8 cellular contexts compared by ENCODE assay signal in genomic region chr1:175338447-175339135, GRCh38.
DNase-seq lines count a peak whose midpoint lies in the region; ATAC-seq and TF ChIP-seq lines count a peak whose summit lies in the region.

No MANE protein-coding gene starts in this region.

- no peak overlapping the region for H3K9ac ChIP-seq in OCI-LY3 (ENCODE audit: low read length)

- POLR2A ChIA-PET in GM10248 (lab: Yijun Ruan, JAX): interaction anchor here (0.6 kb wide), 1 partner anchor 51 kb away, joined by 3 read pairs; no protein-coding TSS in a partner anchor
- POLR2A ChIA-PET in HEK293T (lab: Yijun Ruan, JAX): no interaction called here

- peak overlapping the region; percentile 96; the same call in 1 of the 2 replicates for H2AFZ ChIP-seq in OCI-LY3 (ENCODE audit: low read depth, low read length)

- no peak overlapping the region for H3K27ac ChIP-seq in OCI-LY3 (ENCODE audit: low read length)
- H3K27ac ChIP-seq in left lung: no peak overlapping the region

- peak; percentile 37 for ATAC-seq in left lung
- peak; percentile 82 for ATAC-seq in stimulated activated effector memory CD8-positive, alpha-beta T cell treated with anti-CD3 and anti-CD28 coated beads, Interleukin-12 subunit alpha, Interleukin-12 subunit beta, amount 100 ng/mL, for 72 hours

- H3K27me3 ChIP-seq in OCI-LY3 (ENCODE audit: low read depth, low read length) (0 out of 2 replicates have a peak, but pooled peaks cover 4% of the 10 kb centered on the region), left lung (peaks cover 0 to 28% of the 10 kb centered on the region in 2 donors)

- H3K4me1 ChIP-seq in OCI-LY3 (ENCODE audit: low read length) (peaks cover 9% of the 10 kb centered on the region), left lung (no peaks in the 10 kb centered on the region)

- peak overlapping the region; percentile 54 for H3K4me2 ChIP-seq in OCI-LY3 (ENCODE audit: low read length)

- H3K9me3 ChIP-seq in OCI-LY3 (ENCODE audit: insufficient read depth, low read length): no peaks in the 10 kb centered on the region
- no peaks in the 10 kb centered on the region for H3K9me3 ChIP-seq in left lung

- H3K4me3 Mint-ChIP-seq in activated T-helper 1 cell treated with anti-CD3 and anti-CD28 coated beads, Interleukin-12 subunit alpha, Interleukin-12 subunit beta, Interleukin-2, Interleukin-4 antibody, amounts not matched to agents 30 ng/mL and 10 ng/mL and 1 ng/mL, durations not matched to agents 14 hours and 24 hours and 36 hours: no peak overlapping the region
- H3K4me3 Mint-ChIP-seq in stimulated activated effector memory CD8-positive, alpha-beta T cell treated with anti-CD3 and anti-CD28 coated beads, Interleukin-12 subunit alpha, Interleukin-12 subunit beta, amount 100 ng/mL, for 72 hours: no peak overlapping the region

- H3K27me3 Mint-ChIP-seq in activated T-helper 1 cell treated with anti-CD3 and anti-CD28 coated beads, Interleukin-12 subunit alpha, Interleukin-12 subunit beta, Interleukin-2, Interleukin-4 antibody, amounts not matched to agents 30 ng/mL and 10 ng/mL and 1 ng/mL, durations not matched to agents 14 hours and 24 hours and 36 hours (ENCODE audit: insufficient read depth): peaks cover 17% of the 10 kb centered on the region

- CTCF ChIA-PET in GM10248 (lab: Yijun Ruan, JAX): interaction anchor here (0.8 to 4.4 kb wide), 13 partner anchors 8 to 192 kb away, joined by 3 to 23 read pairs (median 6); no protein-coding TSS in a partner anchor
- CTCF ChIA-PET in HEK293T (lab: Yijun Ruan, JAX): interaction anchor here (0.5 to 1.7 kb wide), 7 partner anchors 8 to 881 kb away, joined by 3 to 7 read pairs (median 3); no protein-coding TSS in a partner anchor

- TF ChIP-seq CTCF in GM10248 (IDR thresholded peaks at IDR 0.05; ENCODE audit: control extremely low read depth, extremely low read depth, low read depth, missing control alignments) (peak; percentile 51), OCI-LY3 (IDR thresholded peaks at IDR 0.05; ENCODE audit: low read depth, low read length) (peak; percentile 81), left lung (IDR thresholded peaks at IDR 0.05) (peak in 1 of 2 donors; percentile 52)

- no peaks in the 10 kb centered on the region for H3K79me2 ChIP-seq in OCI-LY3 (ENCODE audit: low read length)

- no peaks in the 10 kb centered on the region for H3K9me3 Mint-ChIP-seq in activated T-helper 1 cell treated with anti-CD3 and anti-CD28 coated beads, Interleukin-12 subunit alpha, Interleukin-12 subunit beta, Interleukin-2, Interleukin-4 antibody, amounts not matched to agents 30 ng/mL and 10 ng/mL and 1 ng/mL, durations not matched to agents 14 hours and 24 hours and 36 hours
- no peaks in the 10 kb centered on the region for H3K9me3 Mint-ChIP-seq in stimulated activated effector memory CD8-positive, alpha-beta T cell treated with anti-CD3 and anti-CD28 coated beads, Interleukin-12 subunit alpha, Interleukin-12 subunit beta, amount 100 ng/mL, for 72 hours

- intact Hi-C loops in activated T-helper 1 cell treated with anti-CD3 and anti-CD28 coated beads, Interleukin-12 subunit alpha, Interleukin-12 subunit beta, Interleukin-2, Interleukin-4 antibody, amounts not matched to agents 30 ng/mL and 10 ng/mL and 1 ng/mL, durations not matched to agents 14 hours and 24 hours and 36 hours (cut with micrococcal nuclease): loop anchor here (1.0 kb wide), 1 partner anchor 186 kb away; no protein-coding TSS in a partner anchor
- intact Hi-C loops in left lung (cut with DNase I): no loop called here

- no peaks in the 10 kb centered on the region for H3K36me3 Mint-ChIP-seq in activated T-helper 1 cell treated with anti-CD3 and anti-CD28 coated beads, Interleukin-12 subunit alpha, Interleukin-12 subunit beta, Interleukin-2, Interleukin-4 antibody, amounts not matched to agents 30 ng/mL and 10 ng/mL and 1 ng/mL, durations not matched to agents 14 hours and 24 hours and 36 hours (ENCODE audit: low read depth)
- H3K36me3 Mint-ChIP-seq in stimulated activated effector memory CD8-positive, alpha-beta T cell treated with anti-CD3 and anti-CD28 coated beads, Interleukin-12 subunit alpha, Interleukin-12 subunit beta, amount 100 ng/mL, for 72 hours: no peaks in the 10 kb centered on the region

- H3K27ac Mint-ChIP-seq in activated T-helper 1 cell treated with anti-CD3 and anti-CD28 coated beads, Interleukin-12 subunit alpha, Interleukin-12 subunit beta, Interleukin-2, Interleukin-4 antibody, amounts not matched to agents 30 ng/mL and 10 ng/mL and 1 ng/mL, durations not matched to agents 14 hours and 24 hours and 36 hours: no peak overlapping the region
- no peak overlapping the region for H3K27ac Mint-ChIP-seq in stimulated activated effector memory CD8-positive, alpha-beta T cell treated with anti-CD3 and anti-CD28 coated beads, Interleukin-12 subunit alpha, Interleukin-12 subunit beta, amount 100 ng/mL, for 72 hours

- H3K4me3 ChIP-seq in OCI-LY3 (ENCODE audit: low read length) (peak overlapping the region; percentile 36; the same call in 1 of the 2 replicates), left lung (no peak overlapping the region)

- DNase-seq in GM10248 (ENCODE audit: extremely low spot score) (peak; percentile 39), HEK293T (ENCODE audit: extremely low spot score) (peak; percentile 74), left lung (no peak), occipital lobe (lab: John Stamatoyannopoulos, UW) (no peak), glomerular visceral epithelial cell (ENCODE audit: extremely low spot score) (no peak)
- peak; percentile 30 for DNase-seq in activated T-helper 1 cell treated with anti-CD3 and anti-CD28 coated beads, Interleukin-12 subunit alpha, Interleukin-12 subunit beta, Interleukin-2, Interleukin-4 antibody, amounts not matched to agents 30 ng/mL and 10 ng/mL and 1 ng/mL, durations not matched to agents 14 hours and 24 hours and 36 hours (ENCODE audit: low spot score)
- peak; percentile 24 to 78 for DNase-seq in stimulated activated effector memory CD8-positive, alpha-beta T cell treated with anti-CD3 and anti-CD28 coated beads, Interleukin-12 subunit alpha, Interleukin-12 subunit beta, amount 100 ng/mL, for 72 hours (ENCODE audit: low spot score in 2 of 2)

- no peaks in the 10 kb centered on the region for H4K20me1 ChIP-seq in OCI-LY3 (ENCODE audit: insufficient read depth, low read length)

- no peaks in the 10 kb centered on the region for H3K36me3 ChIP-seq in OCI-LY3 (replicated peaks; ENCODE audit: low read depth, low read length)
- no peaks in the 10 kb centered on the region for H3K36me3 ChIP-seq in left lung

- H3K4me1 Mint-ChIP-seq in activated T-helper 1 cell treated with anti-CD3 and anti-CD28 coated beads, Interleukin-12 subunit alpha, Interleukin-12 subunit beta, Interleukin-2, Interleukin-4 antibody, amounts not matched to agents 30 ng/mL and 10 ng/mL and 1 ng/mL, durations not matched to agents 14 hours and 24 hours and 36 hours (ENCODE audit: low read depth): peaks cover 5% of the 10 kb centered on the region
- peaks cover 7% of the 10 kb centered on the region for H3K4me1 Mint-ChIP-seq in stimulated activated effector memory CD8-positive, alpha-beta T cell treated with anti-CD3 and anti-CD28 coated beads, Interleukin-12 subunit alpha, Interleukin-12 subunit beta, amount 100 ng/mL, for 72 hours

TF ChIP-seq in HEK293T, 16 proteins besides CTCF, POLR2A, EP300 and RAD21:
- TF ChIP-seq FOXM1 (IDR thresholded peaks at IDR 0.05; ENCODE audit: borderline replicate concordance) (no peak), PKNOX1 (IDR thresholded peaks at IDR 0.05) (0 out of 2 replicates have a peak, but pooled peaks have one; percentile 11)

Comparison
In these comparisons a context has a peak if more than half of its experiments do, and no peak if none do; other contexts are left out.
1. DNase-seq: peak in GM10248 (single experiment), HEK293T (single experiment), activated T-helper 1 cell treated with anti-CD3 and anti-CD28 coated beads, Interleukin-12 subunit alpha, Interleukin-12 subunit beta, Interleukin-2, Interleukin-4 antibody, amounts not matched to agents 30 ng/mL and 10 ng/mL and 1 ng/mL, durations not matched to agents 14 hours and 24 hours and 36 hours (single experiment) and stimulated activated effector memory CD8-positive, alpha-beta T cell treated with anti-CD3 and anti-CD28 coated beads, Interleukin-12 subunit alpha, Interleukin-12 subunit beta, amount 100 ng/mL, for 72 hours (2 of 2); none in left lung (0 of 2), occipital lobe (single experiment) and glomerular visceral epithelial cell (single experiment).